Comparison of ENCODE assay signal across 14 cellular contexts in the genomic region with DNA sequence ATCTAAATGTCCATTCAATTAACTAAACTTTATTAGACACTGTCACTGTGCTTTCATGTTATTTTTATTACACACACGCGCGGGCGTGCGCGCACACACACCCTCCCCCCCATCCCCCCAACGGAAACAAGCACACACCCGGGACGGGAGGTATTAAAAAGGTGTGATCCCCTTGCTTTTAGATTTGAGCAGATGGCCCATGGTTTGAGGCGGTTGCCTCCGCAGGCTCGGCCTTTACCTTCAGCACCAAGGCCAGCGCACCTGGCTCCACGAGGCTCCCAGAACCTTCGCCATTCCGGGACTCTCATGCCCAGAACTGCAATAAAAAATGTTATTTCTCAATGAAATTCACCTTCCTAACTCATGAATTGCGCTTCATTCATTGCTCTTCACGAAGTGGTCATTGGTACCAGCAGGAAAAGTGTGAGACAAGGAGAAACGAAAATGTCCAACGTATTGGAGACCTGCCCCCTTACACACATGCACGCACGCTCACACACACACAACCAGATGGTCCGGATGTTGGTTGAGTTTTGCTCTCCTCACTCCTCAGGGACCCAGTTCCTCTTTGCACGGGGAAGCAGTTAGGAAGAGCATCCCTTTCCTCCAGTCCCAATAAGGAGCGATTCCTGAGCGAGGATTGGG. TPM values are rescaled to one million over a fixed set of nuclear protein-coding genes. Genes with fewer than 3 reads are reported as not detected.
A peak's percentile ranks its signal among the peaks of the same experiment; 100 is the strongest.
DNase-seq lines count a peak whose midpoint lies in the region; TF ChIP-seq lines count a peak whose summit lies in the region.
"Had no signal": no experiment of that assay in that cellular context is flagged by ENCODE, and none has a peak within 500 bp of the region (broad histone marks: within the 10 kb centered on the region; RNA-seq: fewer than 3 reads in every experiment).

No MANE protein-coding gene starts in this region.

- TF ChIP-seq RAD21 in liver (IDR thresholded peaks at IDR 0.05), result no peak

- H3K9me3 ChIP-seq in MG63 (no peaks in the 10 kb centered on the region), liver (ENCODE audit: control insufficient read depth in 4 of 4, low read length in 3 of 4) (no peaks in the 10 kb centered on the region)
- H3K9me3 ChIP-seq: right atrium auricular region had no signal

- H3K27me3 ChIP-seq in MG63, result peaks cover 22% of the 10 kb centered on the region
- peaks cover 0 to 29% (median 9%) of the 10 kb centered on the region in 4 donors for H3K27me3 ChIP-seq in liver (ENCODE audit: control insufficient read depth in 4 of 4, insufficient read depth in 4 of 4, low read length in 3 of 4)

- no peak overlapping the region for H3K27ac ChIP-seq in liver (ENCODE audit: low read depth in 1 of 2, low read length in 2 of 2)
- H3K27ac ChIP-seq: right atrium auricular region, SK-N-MC had no signal

- H3K4me3 ChIP-seq in MG63, result no peak overlapping the region
- no peak overlapping the region for H3K4me3 ChIP-seq in choroid plexus epithelial cell (ENCODE audit: low read depth, low read length)
- H3K4me3 ChIP-seq in liver (ENCODE audit: low read depth in 1 of 3, low read length in 3 of 3), result no peak overlapping the region
- H3K4me3 ChIP-seq: right atrium auricular region, SK-N-MC had no signal

- H3K36me3 ChIP-seq in MG63 (no peaks in the 10 kb centered on the region), liver (ENCODE audit: control insufficient read depth in 4 of 4, insufficient read depth in 3 of 4, low read depth in 1 of 4, low read length in 3 of 4) (no peaks in the 10 kb centered on the region)
- H3K36me3 ChIP-seq: right atrium auricular region had no signal

- 13% methylated on average over 26 of the region's 26 CpGs for WGBS in liver

- no peak overlapping the region for H3K9ac ChIP-seq in liver (ENCODE audit: low read depth in 1 of 2, low read length in 2 of 2)

- in situ Hi-C loops in Caki2 (cut with HindIII; ENCODE audit: low pct_unique_long_range_greater_than_20kb, low sequenced_read_pairs), result no loop called here

- DNase-seq in Caki2 (ENCODE audit: low read depth) (peak; percentile 24), MG63 (peak; percentile 17), choroid plexus epithelial cell (ENCODE audit: low read depth) (peak; percentile 53), MV-4-11 (lab: John Stamatoyannopoulos, UW) (no peak), NCI-H1417 treated with DMSO at 0.1 percent for 48 hours (lab: John Stamatoyannopoulos, UW) (no peak)
- DNase-seq in activated CD4-positive, alpha-beta T cell treated with anti-CD3 and anti-CD28 coated beads, Interleukin-2, amount 50 U/mL, for 4 hours, result no peak
- no peak for DNase-seq in activated CD4-positive, CD25-positive, alpha-beta regulatory T cell treated with anti-CD3 and anti-CD28 coated beads, Interleukin-2, amount 50 U/mL, for 72 hours
- DNase-seq: activated CD8-positive, alpha-beta memory T cell treated with anti-CD3 and anti-CD28 coated beads, Interleukin-2, amount 10 ng/mL, durations not matched to agents 7 days and 5 days; CD8-positive, alpha-beta T cell; left ventricle myocardium superior; NCI-H226 had no signal

- H3K4me1 ChIP-seq in liver (ENCODE audit: control insufficient read depth in 4 of 4, insufficient read depth in 4 of 4, low read length in 3 of 4), result peaks cover 0 to 13% (median 9%) of the 10 kb centered on the region in 4 donors

- no peak for TF ChIP-seq CTCF in choroid plexus epithelial cell (conservative IDR thresholded peaks at IDR 0.05; ENCODE audit: low read depth, low read length)
- no peak for TF ChIP-seq CTCF in liver (IDR thresholded peaks at IDR 0.05; ENCODE audit: low read depth, low read length, missing input control)

TF ChIP-seq in liver, 16 proteins besides CTCF, POLR2A, EP300 and RAD21:
- TF ChIP-seq MAX (IDR thresholded peaks at IDR 0.05), result peak; percentile 61
- TF ChIP-seq, protein P1, sequence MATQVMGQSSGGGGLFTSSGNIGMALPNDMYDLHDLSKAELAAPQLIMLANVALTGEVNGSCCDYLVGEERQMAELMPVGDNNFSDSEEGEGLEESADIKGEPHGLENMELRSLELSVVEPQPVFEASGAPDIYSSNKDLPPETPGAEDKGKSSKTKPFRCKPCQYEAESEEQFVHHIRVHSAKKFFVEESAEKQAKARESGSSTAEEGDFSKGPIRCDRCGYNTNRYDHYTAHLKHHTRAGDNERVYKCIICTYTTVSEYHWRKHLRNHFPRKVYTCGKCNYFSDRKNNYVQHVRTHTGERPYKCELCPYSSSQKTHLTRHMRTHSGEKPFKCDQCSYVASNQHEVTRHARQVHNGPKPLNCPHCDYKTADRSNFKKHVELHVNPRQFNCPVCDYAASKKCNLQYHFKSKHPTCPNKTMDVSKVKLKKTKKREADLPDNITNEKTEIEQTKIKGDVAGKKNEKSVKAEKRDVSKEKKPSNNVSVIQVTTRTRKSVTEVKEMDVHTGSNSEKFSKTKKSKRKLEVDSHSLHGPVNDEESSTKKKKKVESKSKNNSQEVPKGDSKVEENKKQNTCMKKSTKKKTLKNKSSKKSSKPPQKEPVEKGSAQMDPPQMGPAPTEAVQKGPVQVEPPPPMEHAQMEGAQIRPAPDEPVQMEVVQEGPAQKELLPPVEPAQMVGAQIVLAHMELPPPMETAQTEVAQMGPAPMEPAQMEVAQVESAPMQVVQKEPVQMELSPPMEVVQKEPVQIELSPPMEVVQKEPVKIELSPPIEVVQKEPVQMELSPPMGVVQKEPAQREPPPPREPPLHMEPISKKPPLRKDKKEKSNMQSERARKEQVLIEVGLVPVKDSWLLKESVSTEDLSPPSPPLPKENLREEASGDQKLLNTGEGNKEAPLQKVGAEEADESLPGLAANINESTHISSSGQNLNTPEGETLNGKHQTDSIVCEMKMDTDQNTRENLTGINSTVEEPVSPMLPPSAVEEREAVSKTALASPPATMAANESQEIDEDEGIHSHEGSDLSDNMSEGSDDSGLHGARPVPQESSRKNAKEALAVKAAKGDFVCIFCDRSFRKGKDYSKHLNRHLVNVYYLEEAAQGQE (IDR thresholded peaks at IDR 0.05), result peak; percentile 98
- TF ChIP-seq HNF4A (conservative IDR thresholded peaks at IDR 0.05), result no peak
- TF ChIP-seq FOXA2 (IDR thresholded peaks at IDR 0.05), result no peak

RNA-seq across cellular contexts. Expression of gene PTF1A, which starts 20.8 kb away (rescaled TPM):
- total RNA-seq in Caki2 (2014; rRNA removed; shearing (Covaris generic); ENCODE audit: low replicate concordance), result not detected in 2 replicates
- total RNA-seq in MG63 (2014; rRNA removed; shearing (Covaris generic); ENCODE audit: low replicate concordance), result not detected in 2 replicates
- not detected for total RNA-seq in liver
- not detected for polyA plus RNA-seq in liver
- total RNA-seq: activated CD8-positive, alpha-beta memory T cell treated with anti-CD3 and anti-CD28 coated beads, Interleukin-2, amount 10 ng/mL, durations not matched to agents 7 days and 5 days; CD8-positive, alpha-beta T cell; left ventricle myocardium superior; right atrium auricular region had no signal

Comparison
In these comparisons a context has a peak if more than half of its experiments do, and no peak if none do; other contexts are left out.
1. DNase-seq: peak in Caki2 (single experiment), MG63 (single experiment) and choroid plexus epithelial cell (single experiment); none in MV-4-11 (single experiment), NCI-H1417 treated with DMSO at 0.1 percent for 48 hours (single experiment), activated CD4-positive, alpha-beta T cell treated with anti-CD3 and anti-CD28 coated beads, Interleukin-2, amount 50 U/mL, for 4 hours (0 of 2) and activated CD4-positive, CD25-positive, alpha-beta regulatory T cell treated with anti-CD3 and anti-CD28 coated beads, Interleukin-2, amount 50 U/mL, for 72 hours (single experiment).